In genomic region chr12:130590685-130591084, GRCh38 we compare ENCODE assay signal across 20 cellular contexts.
DNase-seq lines count a peak whose midpoint lies in the region; ATAC-seq and TF ChIP-seq lines count a peak whose summit lies in the region.
"Had no signal": no experiment of that assay in that cellular context is flagged by ENCODE, and none has a peak within 500 bp of the region (broad histone marks: within the 10 kb centered on the region; RNA-seq: fewer than 3 reads in every experiment).

No MANE protein-coding gene starts in this region.

- no peak overlapping the region for H3K27ac ChIP-seq in BLaER1 treated with 17β-estradiol and CSF1 and Interleukin-3, amounts not matched to agents 10 nM and 100 nM
- H3K27ac ChIP-seq in KOPT-K1 (ENCODE audit: low read depth, low read length, poor library complexity, severe bottlenecking) (peak overlapping the region; percentile 94), colonic mucosa (no peak overlapping the region)

- ATAC-seq in HG02970 (IDR thresholded peaks at IDR 0.05; ENCODE audit: low FRiP score, unreplicated experiment) (no peak), HG02623 (IDR thresholded peaks at IDR 0.05; ENCODE audit: unreplicated experiment) (no peak)
- ATAC-seq: GM12878 had no signal

- no peaks in the 10 kb centered on the region for H3K36me3 Mint-ChIP-seq in nephron progenitor cell (ENCODE audit: low read depth)
- H3K36me3 Mint-ChIP-seq: CD14-positive monocyte; CD4-positive, alpha-beta memory T cell; CD8-positive, alpha-beta memory T cell had no signal

- peak overlapping the region in 9 of 11 experiments; percentile 52 to 98 (median 87); a peak in 18 of 22 replicates for H3K4me2 ChIP-seq in BLaER1 treated with 17β-estradiol and CSF1 and Interleukin-3, amounts not matched to agents 10 nM and 100 nM

- intact Hi-C loops in colonic mucosa (cut with DNase I), result no loop called here

- H3K4me3 Mint-ChIP-seq in nephron progenitor cell, result no peak overlapping the region
- H3K4me3 Mint-ChIP-seq: CD14-positive monocyte; CD4-positive, alpha-beta memory T cell; CD4-positive, CD25-positive, alpha-beta regulatory T cell; CD8-positive, alpha-beta memory T cell had no signal

- DNase-seq in retina, result peak; percentile 22
- DNase-seq in colonic mucosa, result no peak
- no peak for DNase-seq in nephron progenitor cell
- DNase-seq: 8988T; ACHN; BE2C; C1 segment of cervical spinal cord; Calu3; CD4-positive, alpha-beta memory T cell; CD4-positive, CD25-positive, alpha-beta regulatory T cell; CD8-positive, alpha-beta memory T cell; DMS79 treated with DMSO at 0.1 percent for 48 hours; EL; GDM1 had no signal

- peaks cover 8 to 53% (median 46%) of the 10 kb centered on the region in 10 experiments; a peak in 19 of 20 replicates for H3K4me1 ChIP-seq in BLaER1 treated with 17β-estradiol and CSF1 and Interleukin-3, amounts not matched to agents 10 nM and 100 nM
- H3K4me1 ChIP-seq in colonic mucosa, result no peaks in the 10 kb centered on the region

- no peak overlapping the region for H3K9ac ChIP-seq in BLaER1 treated with 17β-estradiol and CSF1 and Interleukin-3, amounts not matched to agents 10 nM and 100 nM
- H3K9ac ChIP-seq in colonic mucosa (ENCODE audit: low read depth in 2 of 2, low read length in 2 of 2), result no peak overlapping the region

- peaks cover 4% of the 10 kb centered on the region for H3K4me1 Mint-ChIP-seq in nephron progenitor cell
- H3K4me1 Mint-ChIP-seq: CD14-positive monocyte; CD4-positive, alpha-beta memory T cell; CD4-positive, CD25-positive, alpha-beta regulatory T cell; CD8-positive, alpha-beta memory T cell had no signal

- TF ChIP-seq CTCF in colonic mucosa (IDR thresholded peaks at IDR 0.05) (no peak), nephron progenitor cell (IDR thresholded peaks at IDR 0.05) (no peak)

- peaks cover 0 to 8% (median 6%) of the 10 kb centered on the region in 11 experiments; a peak in 12 of 22 replicates for H3K9me3 ChIP-seq in BLaER1 treated with 17β-estradiol and CSF1 and Interleukin-3, amounts not matched to agents 10 nM and 100 nM (replicated peaks in 1 of 11)
- H3K9me3 ChIP-seq in KOPT-K1 (ENCODE audit: insufficient read depth, low read length, poor library complexity, severe bottlenecking), result no peaks in the 10 kb centered on the region
- no peaks in the 10 kb centered on the region for H3K9me3 ChIP-seq in colonic mucosa
- H3K9me3 ChIP-seq: BE2C had no signal

- H3K27me3 Mint-ChIP-seq in nephron progenitor cell (ENCODE audit: low read depth, poor library complexity), result peaks cover 18% of the 10 kb centered on the region
- H3K27me3 Mint-ChIP-seq: CD4-positive, CD25-positive, alpha-beta regulatory T cell had no signal

- H3K9me3 Mint-ChIP-seq in nephron progenitor cell, result peaks cover 18% of the 10 kb centered on the region

- H4K20me1 ChIP-seq in BLaER1 treated with 17β-estradiol and CSF1 and Interleukin-3, amounts not matched to agents 10 nM and 100 nM, result peaks cover 0 to 17% (median 0%) of the 10 kb centered on the region in 11 experiments; a peak in 4 of 22 replicates

- H3K27me3 ChIP-seq in BLaER1 treated with 17β-estradiol and CSF1 and Interleukin-3, amounts not matched to agents 10 nM and 100 nM, result peaks cover 0 to 27% (median 12%) of the 10 kb centered on the region in 11 experiments; a peak in 15 of 22 replicates
- no peaks in the 10 kb centered on the region for H3K27me3 ChIP-seq in colonic mucosa
- H3K27me3 ChIP-seq: BE2C had no signal

- no peak overlapping the region for H3K4me3 ChIP-seq in BLaER1 treated with 17β-estradiol and CSF1 and Interleukin-3, amounts not matched to agents 10 nM and 100 nM
- no peak overlapping the region for H3K4me3 ChIP-seq in colonic mucosa
- H3K4me3 ChIP-seq: GM12878 had no signal

- no peak overlapping the region for H3K27ac Mint-ChIP-seq in nephron progenitor cell
- H3K27ac Mint-ChIP-seq: CD14-positive monocyte; CD4-positive, alpha-beta memory T cell; CD4-positive, CD25-positive, alpha-beta regulatory T cell; CD8-positive, alpha-beta memory T cell had no signal

- H3K36me3 ChIP-seq in BLaER1 treated with 17β-estradiol and CSF1 and Interleukin-3, amounts not matched to agents 10 nM and 100 nM, result no peaks in the 10 kb centered on the region
- no peaks in the 10 kb centered on the region for H3K36me3 ChIP-seq in KOPT-K1 (ENCODE audit: insufficient read depth, low read length)
- H3K36me3 ChIP-seq in colonic mucosa, result no peaks in the 10 kb centered on the region
